In genomic region chr11:119421351-119421750, GRCh38 we compare ENCODE assay signal across 12 cellular contexts. TPM values are rescaled to one million over a fixed set of nuclear protein-coding genes. Genes with fewer than 3 reads are reported as not detected.
DNase-seq lines count a peak whose midpoint lies in the region; ATAC-seq, FAIRE-seq and TF ChIP-seq lines count a peak whose summit lies in the region.
"Had no signal": no experiment of that assay in that cellular context is flagged by ENCODE, and none has a peak within 500 bp of the region (broad histone marks: within the 10 kb centered on the region; RNA-seq: fewer than 3 reads in every experiment).

No MANE protein-coding gene starts in this region.

- no peak for ATAC-seq in GM23338
- no peak for ATAC-seq in stimulated activated naive B cell treated with anti-CD40 and anti-IgM and Interleukin-4, amounts not matched to agents 10 μg/mL and 1 μg/mL and 100 μg/mL, for 72 hours (replicated peaks)
- ATAC-seq in HG02885 (IDR thresholded peaks at IDR 0.05; ENCODE audit: poor library complexity, unreplicated experiment): no peak

- H3K27me3 ChIP-seq in GM23338 (ENCODE audit: insufficient read depth): no peaks in the 10 kb centered on the region
- H3K27me3 ChIP-seq in astrocyte (ENCODE audit: insufficient read depth, low read length): no peaks in the 10 kb centered on the region
- no peaks in the 10 kb centered on the region for H3K27me3 ChIP-seq in iPS-18a (ENCODE audit: control insufficient read depth, insufficient read depth, low read length)
- H3K27me3 ChIP-seq in stomach smooth muscle (ENCODE audit: control insufficient read depth in 1 of 2, insufficient read depth in 2 of 2, low read length in 2 of 2): peaks cover 16 to 33% of the 10 kb centered on the region in 2 donors

- peaks cover 40% of the 10 kb centered on the region for H3F3A ChIP-seq in GM23338 (replicated peaks; ENCODE audit: low read depth)

- DNase-seq in GM23338 (ENCODE audit: low spot score): peak; percentile 70
- DNase-seq in astrocyte (ENCODE audit: low read depth): no peak
- no peak for DNase-seq in stimulated activated naive B cell treated with anti-CD40 and anti-IgM and Interleukin-4, amounts not matched to agents 10 μg/mL and 1 μg/mL and 100 μg/mL, for 72 hours
- no peak for DNase-seq in NAMALWA (ENCODE audit: low spot score)
- DNase-seq: activated CD8-positive, alpha-beta memory T cell treated with anti-CD3 and anti-CD28 coated beads, Interleukin-2, amount 50 U/mL, for 4 hours; cerebellar nuclear complex; NCI-H1694 treated with DMSO at 0.1 percent for 48 hours; T-helper 9 cell had no signal

- H3K27me3 Mint-ChIP-seq in GM23338 (ENCODE audit: insufficient read depth, low read depth, poor library complexity) (peaks cover 37% of the 10 kb centered on the region), astrocyte (ENCODE audit: low read depth, unreplicated experiment) (peaks cover 11% of the 10 kb centered on the region)
- peaks cover 61 to 81% of the 10 kb centered on the region in 2 donors for H3K27me3 Mint-ChIP-seq in stimulated activated naive B cell treated with anti-CD40 and anti-IgM and Interleukin-4, amounts not matched to agents 10 μg/mL and 1 μg/mL and 100 μg/mL, for 72 hours

- peak overlapping the region; percentile 74 for H3K4me2 ChIP-seq in GM23338
- H3K4me2 ChIP-seq in astrocyte (ENCODE audit: low read length): peak overlapping the region; percentile 99

- H3K27ac Mint-ChIP-seq in GM23338: peak overlapping the region; percentile 93
- no peak overlapping the region for H3K27ac Mint-ChIP-seq in astrocyte (ENCODE audit: unreplicated experiment)
- no peak overlapping the region for H3K27ac Mint-ChIP-seq in stimulated activated naive B cell treated with anti-CD40 and anti-IgM and Interleukin-4, amounts not matched to agents 10 μg/mL and 1 μg/mL and 100 μg/mL, for 72 hours

- H4K20me1 ChIP-seq in GM23338 (replicated peaks; ENCODE audit: insufficient read depth): peaks cover 10% of the 10 kb centered on the region
- peaks cover 30% of the 10 kb centered on the region for H4K20me1 ChIP-seq in astrocyte (ENCODE audit: insufficient read depth, low read length)

- H3K9me3 Mint-ChIP-seq in GM23338 (no peaks in the 10 kb centered on the region; the same call in 2 of the 3 replicates), astrocyte (ENCODE audit: unreplicated experiment) (no peaks in the 10 kb centered on the region)
- no peaks in the 10 kb centered on the region for H3K9me3 Mint-ChIP-seq in stimulated activated naive B cell treated with anti-CD40 and anti-IgM and Interleukin-4, amounts not matched to agents 10 μg/mL and 1 μg/mL and 100 μg/mL, for 72 hours

- H3K9ac ChIP-seq in astrocyte (ENCODE audit: low read length): peak overlapping the region; percentile 89
- H3K9ac ChIP-seq in iPS-18a (ENCODE audit: low read length): peak overlapping the region; percentile 84
- no peak overlapping the region for H3K9ac ChIP-seq in stomach smooth muscle (ENCODE audit: low read length in 2 of 2)

- H3K9me3 ChIP-seq in astrocyte (ENCODE audit: insufficient read depth, low read depth, low read length): peaks cover 13% of the 10 kb centered on the region
- H3K9me3 ChIP-seq in iPS-18a (ENCODE audit: control insufficient read depth, low read depth, low read length): no peaks in the 10 kb centered on the region
- H3K9me3 ChIP-seq in stomach smooth muscle (ENCODE audit: control insufficient read depth in 2 of 2, low read length in 2 of 2): no peaks in the 10 kb centered on the region

- no peaks in the 10 kb centered on the region for H3K9me2 ChIP-seq in GM23338 (ENCODE audit: insufficient read depth)

- H2AFZ ChIP-seq in GM23338 (no peak overlapping the region), astrocyte (ENCODE audit: low read depth, low read length) (no peak overlapping the region)

- peaks cover 59% of the 10 kb centered on the region for H3K36me3 Mint-ChIP-seq in GM23338 (ENCODE audit: low read depth)
- peaks cover 21% of the 10 kb centered on the region for H3K36me3 Mint-ChIP-seq in astrocyte (ENCODE audit: low read depth, unreplicated experiment)
- H3K36me3 Mint-ChIP-seq in stimulated activated naive B cell treated with anti-CD40 and anti-IgM and Interleukin-4, amounts not matched to agents 10 μg/mL and 1 μg/mL and 100 μg/mL, for 72 hours: no peaks in the 10 kb centered on the region

- peak; percentile 20 for FAIRE-seq in astrocyte (lab: Jason Lieb, UNC)
- FAIRE-seq: G401.6 had no signal

- H3K4me1 Mint-ChIP-seq in GM23338: peaks cover 69% of the 10 kb centered on the region
- peaks cover 16% of the 10 kb centered on the region for H3K4me1 Mint-ChIP-seq in astrocyte (ENCODE audit: low read depth, unreplicated experiment)
- peaks cover 12 to 15% of the 10 kb centered on the region in 2 donors for H3K4me1 Mint-ChIP-seq in stimulated activated naive B cell treated with anti-CD40 and anti-IgM and Interleukin-4, amounts not matched to agents 10 μg/mL and 1 μg/mL and 100 μg/mL, for 72 hours

- peak overlapping the region; percentile 78 for H3K4me3 ChIP-seq in GM23338
- H3K4me3 ChIP-seq in astrocyte (ENCODE audit: insufficient read depth, low read depth, low read length): peak overlapping the region; percentile 86
- H3K4me3 ChIP-seq in iPS-18a (ENCODE audit: low read length): peak overlapping the region; percentile 77
- H3K4me3 ChIP-seq in stomach smooth muscle (ENCODE audit: low read length in 2 of 2): peak overlapping the region; percentile 70 to 74

- H3K4me3 Mint-ChIP-seq in GM23338 (peak overlapping the region; percentile 91), astrocyte (ENCODE audit: unreplicated experiment) (peak overlapping the region; percentile 90)
- H3K4me3 Mint-ChIP-seq in stimulated activated naive B cell treated with anti-CD40 and anti-IgM and Interleukin-4, amounts not matched to agents 10 μg/mL and 1 μg/mL and 100 μg/mL, for 72 hours: no peak overlapping the region

- H3K27ac ChIP-seq in GM23338 (ENCODE audit: low read depth) (peak overlapping the region; percentile 80), astrocyte (ENCODE audit: low read depth, low read length) (no peak overlapping the region), iPS-18a (ENCODE audit: low read length) (peak overlapping the region; percentile 65), stomach smooth muscle (ENCODE audit: low read length) (no peak overlapping the region)

- no peak for TF ChIP-seq CTCF in GM23338 (conservative IDR thresholded peaks at IDR 0.05; ENCODE audit: low read depth in 2 of 2)
- no peak for TF ChIP-seq CTCF in astrocyte (IDR thresholded peaks at IDR 0.05; ENCODE audit: insufficient read depth, low read depth, low read length)

- H3K36me3 ChIP-seq in GM23338 (ENCODE audit: insufficient read depth): peaks cover 20% of the 10 kb centered on the region
- H3K36me3 ChIP-seq in astrocyte (ENCODE audit: insufficient read depth, low read length): peaks cover 8% of the 10 kb centered on the region
- peaks cover 37% of the 10 kb centered on the region for H3K36me3 ChIP-seq in iPS-18a (ENCODE audit: control insufficient read depth, low read depth, low read length)
- H3K36me3 ChIP-seq in stomach smooth muscle (ENCODE audit: control insufficient read depth in 2 of 2, insufficient read depth in 2 of 2, low read length in 2 of 2): no peaks in the 10 kb centered on the region

- H3K4me1 ChIP-seq in GM23338 (ENCODE audit: insufficient read depth) (peaks cover 48% of the 10 kb centered on the region), astrocyte (ENCODE audit: insufficient read depth, low read length) (peaks cover 45% of the 10 kb centered on the region), iPS-18a (ENCODE audit: control insufficient read depth, low read depth, low read length) (peaks cover 53% of the 10 kb centered on the region), stomach smooth muscle (ENCODE audit: control insufficient read depth, insufficient read depth, low read length) (peaks cover 30% of the 10 kb centered on the region)

- H3K79me2 ChIP-seq in GM23338 (replicated peaks; ENCODE audit: insufficient read depth): peaks cover 40% of the 10 kb centered on the region
- H3K79me2 ChIP-seq in astrocyte (ENCODE audit: insufficient read depth, low read length): peaks cover 43% of the 10 kb centered on the region

TF ChIP-seq in GM23338, 12 proteins besides CTCF, POLR2A, EP300 and RAD21 (continues in another document):
- TF ChIP-seq ETS1 (IDR thresholded peaks at IDR 0.05) (peak; percentile 23; the same call in 1 of the 2 replicates), NANOG (IDR thresholded peaks at IDR 0.05; ENCODE audit: borderline replicate concordance) (peak; percentile 56; the same call in 1 of the 2 replicates)

RNA-seq across cellular contexts. Expression of gene THY1, which starts 1.6 kb away (rescaled TPM):
- 515 and 597 TPM in 2 replicates for total RNA-seq in GM23338 (2014; rRNA removed; shearing (Covaris generic))
- polyA plus RNA-seq in GM23338 (2016; fragmentation: Nextera tagmentation; extraction: Ambion mirVana): 461 and 490 TPM in 2 replicates
- total RNA-seq in astrocyte: 104 and 129 TPM in 2 replicates

RNA-seq across cellular contexts. Expression of gene USP2, which starts 39.9 kb away (rescaled TPM):
- total RNA-seq in GM23338 (2014; rRNA removed; shearing (Covaris generic)): 4.9 and 6.6 TPM in 2 replicates
- 5.0 and 5.9 TPM in 2 replicates for polyA plus RNA-seq in GM23338 (2016; fragmentation: Nextera tagmentation; extraction: Ambion mirVana)
- total RNA-seq in astrocyte: 6.5 and 6.7 TPM in 2 replicates

Comparison
In these comparisons a context has a peak if more than half of its experiments do, and no peak if none do; other contexts are left out.
1. H3K27ac ChIP-seq: peak in GM23338 (single experiment) and iPS-18a (single experiment); none in astrocyte (single experiment) and stomach smooth muscle (single experiment).
2. H3K4me3 Mint-ChIP-seq: peak in GM23338 (single experiment) and astrocyte (single experiment); none in stimulated activated naive B cell treated with anti-CD40 and anti-IgM and Interleukin-4, amounts not matched to agents 10 μg/mL and 1 μg/mL and 100 μg/mL, for 72 hours (0 of 2).
3. H3K9ac ChIP-seq: peak in astrocyte (single experiment) and iPS-18a (single experiment); none in stomach smooth muscle (0 of 2).
4. Peak in every context shown above with its lines, with median percentiles within 50 percentile points of each other: H3K4me3 ChIP-seq.